ENCODE assay signal across 1 cellular context in the genomic region with DNA sequence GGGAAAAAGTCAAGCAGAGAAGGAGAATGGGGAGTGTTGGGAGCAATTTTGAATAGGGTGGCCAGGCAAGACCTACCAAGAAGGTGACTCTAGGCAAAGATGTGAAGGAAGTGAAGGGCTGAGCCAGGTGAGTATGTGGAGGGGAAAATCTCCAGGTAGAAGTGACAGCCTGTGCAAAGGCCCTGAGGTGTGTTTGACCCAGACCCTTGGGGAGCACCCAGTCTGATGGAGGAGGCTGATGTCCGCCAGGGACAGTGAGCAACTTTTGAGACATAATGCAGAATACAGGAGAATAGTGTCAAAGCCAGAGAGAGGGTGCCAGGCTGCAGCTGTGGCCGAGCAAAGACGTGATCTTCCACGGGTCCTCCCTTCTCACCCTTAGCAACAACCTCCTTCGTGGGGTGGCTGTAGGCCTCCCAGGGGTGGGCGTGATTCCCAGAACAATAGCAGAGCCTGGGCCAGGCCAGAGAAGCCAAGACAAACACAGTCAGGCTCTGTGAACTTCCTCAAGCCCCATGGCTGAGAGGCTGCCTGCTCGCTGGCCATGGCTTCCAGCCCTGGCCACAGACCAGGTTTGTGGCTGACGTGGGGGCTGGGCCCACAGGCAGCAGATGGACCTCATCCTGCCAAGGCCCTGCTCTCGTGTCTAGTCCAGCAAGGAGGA.
A peak's percentile ranks its signal among the peaks of the same experiment; 100 is the strongest.
TF ChIP-seq lines count a peak whose summit lies in the region.

No MANE protein-coding gene starts in this region.

TF ChIP-seq in endothelial cell of umbilical vein, 7 proteins besides CTCF, POLR2A, EP300 and RAD21 (continued from another document):
- TF ChIP-seq, protein P1, sequence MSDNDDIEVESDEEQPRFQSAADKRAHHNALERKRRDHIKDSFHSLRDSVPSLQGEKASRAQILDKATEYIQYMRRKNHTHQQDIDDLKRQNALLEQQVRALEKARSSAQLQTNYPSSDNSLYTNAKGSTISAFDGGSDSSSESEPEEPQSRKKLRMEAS (IDR thresholded peaks at IDR 0.05; ENCODE audit: insufficient read depth, insufficient read length), result no peak
- TF ChIP-seq JUN (IDR thresholded peaks at IDR 0.05; ENCODE audit: borderline replicate concordance, insufficient read depth, insufficient read length, low read depth) (no peak), EZH2 (IDR thresholded peaks at IDR 0.05; ENCODE audit: borderline replicate concordance, low read depth, low read length, severe bottlenecking) (no peak), FOS (IDR thresholded peaks at IDR 0.05; ENCODE audit: borderline replicate concordance, insufficient read depth, low read length) (no peak), MYC (IDR thresholded peaks at IDR 0.05; ENCODE audit: low read depth, low read length) (peak; percentile 4), GATA2 (IDR thresholded peaks at IDR 0.05; ENCODE audit: insufficient read depth, insufficient read length, low read depth, low read length) (no peak)
